13 cellular contexts compared by ENCODE assay signal in the genomic region with DNA sequence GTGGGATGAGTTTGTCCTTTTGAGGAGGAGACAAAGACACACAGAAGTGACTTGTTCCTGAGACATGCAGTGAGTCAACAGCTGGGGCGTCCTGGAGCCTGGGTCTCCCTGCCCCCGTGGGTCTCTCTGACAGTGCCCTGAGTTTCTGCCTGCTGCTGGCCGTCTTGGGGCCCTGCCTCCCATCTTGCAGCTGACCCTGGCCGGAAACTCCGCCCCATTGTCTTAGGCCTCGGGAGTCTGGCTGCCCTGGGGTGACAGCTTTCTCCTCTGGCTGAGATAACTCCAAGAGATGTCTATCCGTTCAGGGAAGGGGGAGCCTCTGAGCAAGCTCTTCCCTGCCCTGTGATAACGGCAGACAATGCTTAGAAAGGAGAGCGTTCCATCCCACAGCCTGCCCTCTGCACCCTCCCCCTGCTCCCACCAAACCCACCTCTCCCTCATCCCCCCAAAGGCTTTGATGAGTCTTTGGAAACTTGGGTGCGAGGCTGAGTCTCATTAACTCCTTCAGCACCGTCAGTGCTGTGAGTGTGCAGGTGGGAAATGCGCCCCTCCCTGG.
DNase-seq lines count a peak whose midpoint lies in the region; ATAC-seq and TF ChIP-seq lines count a peak whose summit lies in the region.
"Had no signal": no experiment of that assay in that cellular context is flagged by ENCODE, and none has a peak within 500 bp of the region (broad histone marks: within the 10 kb centered on the region; RNA-seq: fewer than 3 reads in every experiment).

No MANE protein-coding gene starts in this region.

- TF ChIP-seq CTCF in BJ (IDR thresholded peaks at IDR 0.05; ENCODE audit: insufficient read depth, low read depth, low read length) (peak; percentile 50), mesothelial cell of epicardium (IDR thresholded peaks at IDR 0.05; ENCODE audit: unreplicated experiment) (no peak)

- CTCF ChIA-PET in BJ (lab: Yijun Ruan, JAX) = interaction anchor here (0.6 to 3.9 kb wide), 5 partner anchors 9 to 118 kb away, joined by 3 to 12 read pairs (median 7); no protein-coding TSS in a partner anchor

- peak overlapping the region; percentile 77 for H3K27ac Mint-ChIP-seq in mesothelial cell of epicardium
- H3K27ac Mint-ChIP-seq: CD4-positive, alpha-beta memory T cell; IgD-negative memory B cell had no signal

- peaks cover 40% of the 10 kb centered on the region for H3K4me1 Mint-ChIP-seq in mesothelial cell of epicardium
- H3K4me1 Mint-ChIP-seq: IgD-negative memory B cell had no signal

- POLR2A ChIA-PET in BJ (lab: Charles Lee) = no interaction called here

- H3K9me3 Mint-ChIP-seq in mesothelial cell of epicardium = no peaks in the 10 kb centered on the region
- H3K9me3 Mint-ChIP-seq: CD4-positive, alpha-beta memory T cell; IgD-negative memory B cell had no signal

- H3K27me3 Mint-ChIP-seq in mesothelial cell of epicardium (ENCODE audit: low read depth) = peaks cover 2% of the 10 kb centered on the region

- H3K4me3 Mint-ChIP-seq in mesothelial cell of epicardium = no peak overlapping the region
- H3K4me3 Mint-ChIP-seq: CD4-positive, alpha-beta memory T cell; IgD-negative memory B cell had no signal

- no peaks in the 10 kb centered on the region for H3K36me3 ChIP-seq in BJ (ENCODE audit: control insufficient read depth, insufficient read depth, low read length)
- H3K36me3 ChIP-seq: Peyer's patch had no signal

- H3K4me3 ChIP-seq in BJ (ENCODE audit: low read depth, low read length) = no peak overlapping the region
- H3K4me3 ChIP-seq: Peyer's patch had no signal

- no peaks in the 10 kb centered on the region for H3K27me3 ChIP-seq in BJ (ENCODE audit: control insufficient read depth, insufficient read depth, low read length)
- H3K27me3 ChIP-seq: Peyer's patch had no signal

- no peak for ATAC-seq in GM18868 (IDR thresholded peaks at IDR 0.05; ENCODE audit: unreplicated experiment)
- ATAC-seq: esophagus mucosa had no signal

- DNase-seq in BJ (ENCODE audit: low read depth) = peak; percentile 47
- DNase-seq in RPMI7951 (ENCODE audit: low read depth) = peak; percentile 98
- DNase-seq in fibroblast of peridontal ligament (ENCODE audit: extremely low read depth) = peak; percentile 11
- DNase-seq in mesothelial cell of epicardium (ENCODE audit: low spot score in 2 of 2, unreplicated experiment in 2 of 2) = no peak
- no peak for DNase-seq in SHP77 treated with DMSO at 0.1 percent for 48 hours (lab: John Stamatoyannopoulos, UW)
- no peak for DNase-seq in putamen (ENCODE audit: low spot score)
- DNase-seq in NCI-H2227 treated with DMSO at 0.1 percent for 48 hours (lab: John Stamatoyannopoulos, UW) = no peak
- DNase-seq: activated T-cell treated with anti-CD3 and anti-CD28 coated beads, Interleukin-2, amount 50 U/mL, for 1 hour; CD4-positive, alpha-beta memory T cell; Peyer's patch had no signal

- no peaks in the 10 kb centered on the region for H3K36me3 Mint-ChIP-seq in mesothelial cell of epicardium
- H3K36me3 Mint-ChIP-seq: CD4-positive, alpha-beta memory T cell; IgD-negative memory B cell had no signal

Comparison
In these comparisons a context has a peak if more than half of its experiments do, and no peak if none do; other contexts are left out.
1. DNase-seq: peak in BJ (single experiment), RPMI7951 (single experiment) and fibroblast of peridontal ligament (single experiment); none in mesothelial cell of epicardium (0 of 2), SHP77 treated with DMSO at 0.1 percent for 48 hours (single experiment), putamen (single experiment) and NCI-H2227 treated with DMSO at 0.1 percent for 48 hours (single experiment).